20 cellular contexts compared by ENCODE assay signal in the genomic region with DNA sequence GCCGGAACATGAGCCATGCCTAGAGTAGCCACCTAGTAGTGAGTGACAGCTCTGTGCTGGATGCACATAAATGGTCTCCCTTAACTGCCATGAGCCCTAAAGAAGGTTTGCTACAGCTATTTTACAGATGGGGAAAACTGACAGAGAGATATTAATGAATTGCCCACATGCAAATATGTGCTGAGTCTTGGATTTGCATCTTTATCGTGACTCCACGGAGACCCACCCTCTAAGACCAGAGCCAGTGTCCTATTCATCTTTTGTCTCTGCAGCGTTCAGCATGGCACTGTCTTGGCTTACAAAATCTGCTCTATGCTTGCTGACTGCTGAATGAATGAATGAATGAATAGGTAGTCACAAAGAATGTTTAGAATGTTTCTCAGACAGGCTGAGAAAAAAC.
"Had no signal": no experiment of that assay in that cellular context is flagged by ENCODE, and none has a peak within 500 bp of the region (broad histone marks: within the 10 kb centered on the region; RNA-seq: fewer than 3 reads in every experiment).

No MANE protein-coding gene starts in this region.

- ATAC-seq: left cardiac atrium, T-cell had no signal

- H3K27ac ChIP-seq: brain microvascular endothelial cell, colonic mucosa, epithelial cell of prostate, spleen, thyroid gland, VCaP had no signal

- H3K36me3 ChIP-seq: brain microvascular endothelial cell, colonic mucosa, thyroid gland had no signal

- H3K4me3 Mint-ChIP-seq: activated naive CD8-positive, alpha-beta T cell treated with anti-CD3 and anti-CD28 coated beads for 36 hours; endodermal cell; nephron had no signal

- H3K4me1 Mint-ChIP-seq: endodermal cell had no signal

- H3K27me3 ChIP-seq: brain microvascular endothelial cell, colonic mucosa, spleen, thyroid gland had no signal

- DNase-seq: activated CD4-positive, CD25-positive, alpha-beta regulatory T cell treated with anti-CD3 and anti-CD28 coated beads, Interleukin-2, amount 50 U/mL, for 72 hours; activated gamma-delta T cell treated with Interleukin-2 at 50 U/mL for 16 hours; activated naive CD8-positive, alpha-beta T cell treated with anti-CD3 and anti-CD28 coated beads for 36 hours; amniotic stem cell; brain microvascular endothelial cell; central memory CD4-positive, alpha-beta T cell; colonic mucosa; endodermal cell; foreskin fibroblast; left cardiac atrium; mesendoderm; posterior cingulate gyrus; retina; spleen; stimulated activated naive CD4-positive, alpha-beta T cell treated with Interleukin-2 at 50 U/mL for 16 hours; T-cell; thyroid gland had no signal

- H3K4me3 ChIP-seq: colonic mucosa, spleen, thyroid gland had no signal

- H3K9me3 ChIP-seq: colonic mucosa, thyroid gland had no signal

- H3K9me3 Mint-ChIP-seq: nephron had no signal

- H3K4me1 ChIP-seq: colonic mucosa had no signal

- H3K27ac Mint-ChIP-seq: activated naive CD8-positive, alpha-beta T cell treated with anti-CD3 and anti-CD28 coated beads for 36 hours; endodermal cell; T-cell had no signal
